In genomic region chr12:120750806-120751205, GRCh38 we compare ENCODE assay signal across 23 cellular contexts. TPM values are rescaled to one million over a fixed set of nuclear protein-coding genes. Genes with fewer than 3 reads are reported as not detected.
A peak's percentile ranks its signal among the peaks of the same experiment; 100 is the strongest.
DNase-seq lines count a peak whose midpoint lies in the region; ATAC-seq and TF ChIP-seq lines count a peak whose summit lies in the region.
"Had no signal": no experiment of that assay in that cellular context is flagged by ENCODE, and none has a peak within 500 bp of the region (broad histone marks: within the 10 kb centered on the region; RNA-seq: fewer than 3 reads in every experiment).

No MANE protein-coding gene starts in this region.

- no peak overlapping the region for H3K4me3 Mint-ChIP-seq in WTC11
- H3K4me3 Mint-ChIP-seq: HFFc6 had no signal

- intact Hi-C loops in left ventricle myocardium inferior (cut with micrococcal nuclease) (no loop called here), dorsolateral prefrontal cortex (cut with DNase I) (no loop called here)

- H3K27ac Mint-ChIP-seq in WTC11 = no peak overlapping the region
- H3K27ac Mint-ChIP-seq: CD4-positive, CD25-positive, alpha-beta regulatory T cell; HFFc6 had no signal

- no peak for ATAC-seq in WTC11
- ATAC-seq: GM12878, SK-N-SH treated with all-trans-retinoic acid at 6 μM for 48 hours had no signal

- H3K9me3 ChIP-seq in left ventricle myocardium inferior (replicated peaks) = no peaks in the 10 kb centered on the region
- H3K9me3 ChIP-seq in right atrium auricular region = no peaks in the 10 kb centered on the region
- no peaks in the 10 kb centered on the region for H3K9me3 ChIP-seq in HEK293 (ENCODE audit: control insufficient read depth, insufficient read depth, low read depth, low read length)
- H3K9me3 ChIP-seq: Caco-2 had no signal

- peaks cover 17% of the 10 kb centered on the region for H3K9me3 Mint-ChIP-seq in WTC11

- H3K27ac ChIP-seq in left ventricle myocardium inferior (replicated peaks) = no peak overlapping the region
- H3K27ac ChIP-seq in right atrium auricular region = no peak overlapping the region
- no peak overlapping the region for H3K27ac ChIP-seq in HEK293 (ENCODE audit: extremely low read depth, low read depth, low read length)
- no peak overlapping the region for H3K27ac ChIP-seq in dorsolateral prefrontal cortex

- no peaks in the 10 kb centered on the region for H3K27me3 Mint-ChIP-seq in WTC11 (ENCODE audit: low read depth)

- peaks cover 9% of the 10 kb centered on the region; the same call in 1 of the 2 replicates for H3K36me3 Mint-ChIP-seq in WTC11
- H3K36me3 Mint-ChIP-seq: CD4-positive, CD25-positive, alpha-beta regulatory T cell had no signal

- DNase-seq in left ventricle myocardium inferior = no peak
- no peak for DNase-seq in right atrium auricular region (ENCODE audit: low spot score)
- DNase-seq in WTC11 (ENCODE audit: low spot score) = no peak
- no peak for DNase-seq in dorsolateral prefrontal cortex
- no peak for DNase-seq in NCI-H2107 treated with DMSO at 0.1 percent for 48 hours (lab: John Stamatoyannopoulos, UW; ENCODE audit: unreplicated experiment)
- DNase-seq in GM10248 (ENCODE audit: extremely low spot score) = no peak
- DNase-seq: ACHN; AML-193; Caco-2; CD4-positive, CD25-positive, alpha-beta regulatory T cell; GOT3; HFFc6; Karpas-422; MM.1S; NCI-H1105; NCI-H1694; NCI-H2107; NCI-H226; NCI-H524 treated with DMSO at 0.1 percent for 48 hours; SHP77 treated with DMSO at 0.1 percent for 48 hours had no signal

- H3K36me3 ChIP-seq in left ventricle myocardium inferior (no peaks in the 10 kb centered on the region), right atrium auricular region (no peaks in the 10 kb centered on the region), HEK293 (ENCODE audit: control insufficient read depth in 2 of 2, insufficient read depth in 1 of 2, low read length in 2 of 2) (no peaks in the 10 kb centered on the region)

- TF ChIP-seq CTCF in left ventricle myocardium inferior (IDR thresholded peaks at IDR 0.05; ENCODE audit: borderline replicate concordance) (peak; percentile 17), right atrium auricular region (IDR thresholded peaks at IDR 0.05) (no peak), HEK293 (tag by site-specific recombination; IDR thresholded peaks at IDR 0.05) (no peak), WTC11 (IDR thresholded peaks at IDR 0.05) (no peak), dorsolateral prefrontal cortex (IDR thresholded peaks at IDR 0.05 in 54 of 56, conservative IDR thresholded peaks at IDR 0.05 in 2 of 56; ENCODE audit: low read depth in 1 of 56, partially characterized antibody in 56 of 56) (peak in 1 of 56 donors; percentile 10), GM10248 (IDR thresholded peaks at IDR 0.05; ENCODE audit: control extremely low read depth, extremely low read depth, low read depth, missing control alignments) (no peak)

- H3K4me3 ChIP-seq in left ventricle myocardium inferior (no peak overlapping the region), right atrium auricular region (no peak overlapping the region), HEK293 (ENCODE audit: low read depth, low read length) (no peak overlapping the region), dorsolateral prefrontal cortex (no peak overlapping the region)
- H3K4me3 ChIP-seq: GM12878 had no signal

- CTCF ChIA-PET in HEK293 (lab: Yijun Ruan, JAX) (interaction anchor here (0.6 to 2.5 kb wide), 5 partner anchors 12 to 221 kb away, joined by 3 to 16 read pairs (median 4); no protein-coding TSS in a partner anchor), WTC11 (lab: Charles Lee) (interaction anchor here (0.7 to 2.7 kb wide), 5 partner anchors 13 to 254 kb away, joined by 3 to 11 read pairs (median 3); no protein-coding TSS in a partner anchor), GM10248 (lab: Yijun Ruan, JAX) (interaction anchor here (0.9 to 1.5 kb wide), 5 partner anchors 12 to 221 kb away, joined by 3 to 9 read pairs (median 4); no protein-coding TSS in a partner anchor)

- POLR2A ChIA-PET in HEK293 (lab: Yijun Ruan, JAX) (interaction anchor here (0.7 kb wide), 1 partner anchor 935 kb away, joined by 3 read pairs; no protein-coding TSS in a partner anchor), WTC11 (lab: Charles Lee) (no interaction called here), GM10248 (lab: Yijun Ruan, JAX) (interaction anchor here (0.7 kb wide), 1 partner anchor 127 kb away, joined by 5 read pairs; no protein-coding TSS in a partner anchor)

- no peaks in the 10 kb centered on the region for H3K4me1 Mint-ChIP-seq in WTC11
- H3K4me1 Mint-ChIP-seq: CD4-positive, CD25-positive, alpha-beta regulatory T cell had no signal

- H3K4me1 ChIP-seq in left ventricle myocardium inferior (no peaks in the 10 kb centered on the region), right atrium auricular region (no peaks in the 10 kb centered on the region), HEK293 (ENCODE audit: control insufficient read depth, insufficient read depth, low read length) (no peaks in the 10 kb centered on the region)
- H3K4me1 ChIP-seq: Caco-2 had no signal

- H3K27me3 ChIP-seq in left ventricle myocardium inferior (ENCODE audit: low read depth) = no peaks in the 10 kb centered on the region
- no peaks in the 10 kb centered on the region for H3K27me3 ChIP-seq in right atrium auricular region
- H3K27me3 ChIP-seq in dorsolateral prefrontal cortex = no peaks in the 10 kb centered on the region

TF ChIP-seq in HEK293, 187 proteins besides CTCF, POLR2A, EP300 and RAD21 (continues in another document):
- TF ChIP-seq ZNF350 (tag by site-specific recombination; IDR thresholded peaks at IDR 0.05) = no peak
- TF ChIP-seq IKZF3 (tag by site-specific recombination; IDR thresholded peaks at IDR 0.05) = no peak
- TF ChIP-seq ZNF114 (tag by site-specific recombination; IDR thresholded peaks at IDR 0.05) = no peak
- no peak for TF ChIP-seq ZNF175 (tag by site-specific recombination; IDR thresholded peaks at IDR 0.05)
- TF ChIP-seq ZNF121 (tag by site-specific recombination; IDR thresholded peaks at IDR 0.05) = peak; percentile 29; the same call in 1 of the 2 replicates
- no peak for TF ChIP-seq ZNF292 (tag by site-specific recombination; IDR thresholded peaks at IDR 0.05; ENCODE audit: borderline replicate concordance, low read depth)
- no peak for TF ChIP-seq ELK4 (IDR thresholded peaks at IDR 0.05; ENCODE audit: borderline replicate concordance, low read depth, low read length)
- no peak for TF ChIP-seq ZNF785 (tag by site-specific recombination; IDR thresholded peaks at IDR 0.05)

TF ChIP-seq in WTC11, 78 proteins besides CTCF, POLR2A, EP300 and RAD21:
- TF ChIP-seq ZNF121 (CRISPR knock-in tag; IDR thresholded peaks at IDR 0.05) = peak; percentile 93
- no peak for TF ChIP-seq ZNF317 (CRISPR knock-in tag; IDR thresholded peaks at IDR 0.05; ENCODE audit: borderline replicate concordance, low read depth)

RNA-seq across cellular contexts. Expression of gene ACADS, which starts 25.2 kb away (rescaled TPM):
- 93.8 TPM for total RNA-seq in left ventricle myocardium inferior
- total RNA-seq in right atrium auricular region = 10 to 100 TPM; 58.6 to 92.6 TPM
- 11.0 to 12.6 TPM (median 11.6 TPM) in 3 replicates for total RNA-seq in WTC11 (2021)
- total RNA-seq in dorsolateral prefrontal cortex = 10 to 100 TPM in 107 of 120 experiments, 1 to 10 TPM in 13; 6.5 to 27.7 (median 14.2) TPM

RNA-seq across cellular contexts. Expression of gene UNC119B, which starts 40.5 kb away (rescaled TPM):
- 11.5 TPM for total RNA-seq in left ventricle myocardium inferior
- total RNA-seq in right atrium auricular region = 10 to 100 TPM in 1 of 2 donors, 1 to 10 TPM in 1; 8.9 to 13.1 TPM
- 49.9 to 53.3 TPM (median 50.3 TPM) in 3 replicates for total RNA-seq in WTC11 (2021)
- 10 to 100 TPM; 19.6 to 43.0 (median 27.2) TPM for total RNA-seq in dorsolateral prefrontal cortex
